Comparison of ENCODE assay signal across 2 cellular contexts in the genomic region with DNA sequence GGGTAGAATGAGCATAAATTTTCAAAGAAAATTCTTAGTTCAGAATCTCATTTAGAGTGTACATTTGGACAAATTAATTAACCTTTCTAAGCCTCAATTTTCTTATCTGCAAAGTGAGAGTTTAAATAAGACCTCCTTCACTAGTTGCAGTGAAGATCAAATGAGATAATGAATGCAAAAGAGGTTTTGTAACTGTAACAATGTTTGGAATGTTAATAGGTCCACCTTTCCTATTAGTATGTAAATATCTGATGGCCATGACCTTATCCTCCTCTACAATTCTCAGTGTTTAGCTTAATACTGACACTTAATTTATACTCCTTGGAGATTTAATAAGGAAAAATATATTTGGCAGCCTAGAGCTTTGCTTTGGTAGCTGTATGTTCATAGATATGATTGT.
TF ChIP-seq lines count a peak whose summit lies in the region.

No MANE protein-coding gene starts in this region.

TF ChIP-seq in GM23338, 12 proteins besides CTCF, POLR2A, EP300 and RAD21:
- TF ChIP-seq, protein P1, sequence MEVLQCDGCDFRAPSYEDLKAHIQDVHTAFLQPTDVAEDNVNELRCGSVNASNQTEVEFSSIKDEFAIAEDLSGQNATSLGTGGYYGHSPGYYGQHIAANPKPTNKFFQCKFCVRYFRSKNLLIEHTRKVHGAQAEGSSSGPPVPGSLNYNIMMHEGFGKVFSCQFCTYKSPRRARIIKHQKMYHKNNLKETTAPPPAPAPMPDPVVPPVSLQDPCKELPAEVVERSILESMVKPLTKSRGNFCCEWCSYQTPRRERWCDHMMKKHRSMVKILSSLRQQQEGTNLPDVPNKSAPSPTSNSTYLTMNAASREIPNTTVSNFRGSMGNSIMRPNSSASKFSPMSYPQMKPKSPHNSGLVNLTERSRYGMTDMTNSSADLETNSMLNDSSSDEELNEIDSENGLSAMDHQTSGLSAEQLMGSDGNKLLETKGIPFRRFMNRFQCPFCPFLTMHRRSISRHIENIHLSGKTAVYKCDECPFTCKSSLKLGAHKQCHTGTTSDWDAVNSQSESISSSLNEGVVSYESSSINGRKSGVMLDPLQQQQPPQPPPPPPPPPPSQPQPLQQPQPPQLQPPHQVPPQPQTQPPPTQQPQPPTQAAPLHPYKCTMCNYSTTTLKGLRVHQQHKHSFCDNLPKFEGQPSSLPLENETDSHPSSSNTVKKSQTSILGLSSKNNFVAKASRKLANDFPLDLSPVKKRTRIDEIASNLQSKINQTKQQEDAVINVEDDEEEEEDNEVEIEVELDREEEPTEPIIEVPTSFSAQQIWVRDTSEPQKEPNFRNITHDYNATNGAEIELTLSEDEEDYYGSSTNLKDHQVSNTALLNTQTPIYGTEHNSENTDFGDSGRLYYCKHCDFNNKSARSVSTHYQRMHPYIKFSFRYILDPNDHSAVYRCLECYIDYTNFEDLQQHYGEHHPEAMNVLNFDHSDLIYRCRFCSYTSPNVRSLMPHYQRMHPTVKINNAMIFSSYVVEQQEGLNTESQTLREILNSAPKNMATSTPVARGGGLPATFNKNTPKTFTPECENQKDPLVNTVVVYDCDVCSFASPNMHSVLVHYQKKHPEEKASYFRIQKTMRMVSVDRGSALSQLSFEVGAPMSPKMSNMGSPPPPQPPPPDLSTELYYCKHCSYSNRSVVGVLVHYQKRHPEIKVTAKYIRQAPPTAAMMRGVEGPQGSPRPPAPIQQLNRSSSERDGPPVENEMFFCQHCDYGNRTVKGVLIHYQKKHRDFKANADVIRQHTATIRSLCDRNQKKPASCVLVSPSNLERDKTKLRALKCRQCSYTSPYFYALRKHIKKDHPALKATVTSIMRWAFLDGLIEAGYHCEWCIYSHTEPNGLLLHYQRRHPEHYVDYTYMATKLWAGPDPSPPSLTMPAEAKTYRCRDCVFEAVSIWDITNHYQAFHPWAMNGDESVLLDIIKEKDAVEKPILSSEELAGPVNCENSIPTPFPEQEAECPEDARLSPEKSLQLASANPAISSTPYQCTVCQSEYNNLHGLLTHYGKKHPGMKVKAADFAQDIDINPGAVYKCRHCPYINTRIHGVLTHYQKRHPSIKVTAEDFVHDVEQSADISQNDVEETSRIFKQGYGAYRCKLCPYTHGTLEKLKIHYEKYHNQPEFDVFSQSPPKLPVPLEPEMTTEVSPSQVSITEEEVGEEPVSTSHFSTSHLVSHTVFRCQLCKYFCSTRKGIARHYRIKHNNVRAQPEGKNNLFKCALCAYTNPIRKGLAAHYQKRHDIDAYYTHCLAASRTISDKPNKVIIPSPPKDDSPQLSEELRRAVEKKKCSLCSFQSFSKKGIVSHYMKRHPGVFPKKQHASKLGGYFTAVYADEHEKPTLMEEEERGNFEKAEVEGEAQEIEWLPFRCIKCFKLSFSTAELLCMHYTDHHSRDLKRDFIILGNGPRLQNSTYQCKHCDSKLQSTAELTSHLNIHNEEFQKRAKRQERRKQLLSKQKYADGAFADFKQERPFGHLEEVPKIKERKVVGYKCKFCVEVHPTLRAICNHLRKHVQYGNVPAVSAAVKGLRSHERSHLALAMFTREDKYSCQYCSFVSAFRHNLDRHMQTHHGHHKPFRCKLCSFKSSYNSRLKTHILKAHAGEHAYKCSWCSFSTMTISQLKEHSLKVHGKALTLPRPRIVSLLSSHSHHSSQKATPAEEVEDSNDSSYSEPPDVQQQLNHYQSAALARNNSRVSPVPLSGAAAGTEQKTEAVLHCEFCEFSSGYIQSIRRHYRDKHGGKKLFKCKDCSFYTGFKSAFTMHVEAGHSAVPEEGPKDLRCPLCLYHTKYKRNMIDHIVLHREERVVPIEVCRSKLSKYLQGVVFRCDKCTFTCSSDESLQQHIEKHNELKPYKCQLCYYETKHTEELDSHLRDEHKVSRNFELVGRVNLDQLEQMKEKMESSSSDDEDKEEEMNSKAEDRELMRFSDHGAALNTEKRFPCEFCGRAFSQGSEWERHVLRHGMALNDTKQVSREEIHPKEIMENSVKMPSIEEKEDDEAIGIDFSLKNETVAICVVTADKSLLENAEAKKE (CRISPR knock-in tag; IDR thresholded peaks at IDR 0.05): no peak
- TF ChIP-seq NANOG (IDR thresholded peaks at IDR 0.05; ENCODE audit: borderline replicate concordance): peak; percentile 89

TF ChIP-seq in H1, 55 proteins besides CTCF, POLR2A, EP300 and RAD21:
- no peak for TF ChIP-seq CTBP2 (IDR thresholded peaks at IDR 0.05; ENCODE audit: borderline replicate concordance, insufficient read depth, insufficient read length, low read length)
- TF ChIP-seq CBX5 (IDR thresholded peaks at IDR 0.05; ENCODE audit: low read depth, low read length): no peak
- no peak for TF ChIP-seq BACH1 (IDR thresholded peaks at IDR 0.05; ENCODE audit: low read length)
- TF ChIP-seq GABPA (IDR thresholded peaks at IDR 0.05; ENCODE audit: borderline replicate concordance, insufficient read depth, low read length): no peak
- TF ChIP-seq JUND (IDR thresholded peaks at IDR 0.05; ENCODE audit: low read length): no peak
- TF ChIP-seq SRF (IDR thresholded peaks at IDR 0.05; ENCODE audit: low read depth, low read length): no peak
- TF ChIP-seq RXRA (IDR thresholded peaks at IDR 0.05; ENCODE audit: insufficient read depth, low read depth, low read length): no peak
- peak in 1 of 2 experiments; percentile 37 for TF ChIP-seq BCL11A (IDR thresholded peaks at IDR 0.05; ENCODE audit: low read depth in 2 of 2, low read length in 2 of 2)
- TF ChIP-seq, protein P2, sequence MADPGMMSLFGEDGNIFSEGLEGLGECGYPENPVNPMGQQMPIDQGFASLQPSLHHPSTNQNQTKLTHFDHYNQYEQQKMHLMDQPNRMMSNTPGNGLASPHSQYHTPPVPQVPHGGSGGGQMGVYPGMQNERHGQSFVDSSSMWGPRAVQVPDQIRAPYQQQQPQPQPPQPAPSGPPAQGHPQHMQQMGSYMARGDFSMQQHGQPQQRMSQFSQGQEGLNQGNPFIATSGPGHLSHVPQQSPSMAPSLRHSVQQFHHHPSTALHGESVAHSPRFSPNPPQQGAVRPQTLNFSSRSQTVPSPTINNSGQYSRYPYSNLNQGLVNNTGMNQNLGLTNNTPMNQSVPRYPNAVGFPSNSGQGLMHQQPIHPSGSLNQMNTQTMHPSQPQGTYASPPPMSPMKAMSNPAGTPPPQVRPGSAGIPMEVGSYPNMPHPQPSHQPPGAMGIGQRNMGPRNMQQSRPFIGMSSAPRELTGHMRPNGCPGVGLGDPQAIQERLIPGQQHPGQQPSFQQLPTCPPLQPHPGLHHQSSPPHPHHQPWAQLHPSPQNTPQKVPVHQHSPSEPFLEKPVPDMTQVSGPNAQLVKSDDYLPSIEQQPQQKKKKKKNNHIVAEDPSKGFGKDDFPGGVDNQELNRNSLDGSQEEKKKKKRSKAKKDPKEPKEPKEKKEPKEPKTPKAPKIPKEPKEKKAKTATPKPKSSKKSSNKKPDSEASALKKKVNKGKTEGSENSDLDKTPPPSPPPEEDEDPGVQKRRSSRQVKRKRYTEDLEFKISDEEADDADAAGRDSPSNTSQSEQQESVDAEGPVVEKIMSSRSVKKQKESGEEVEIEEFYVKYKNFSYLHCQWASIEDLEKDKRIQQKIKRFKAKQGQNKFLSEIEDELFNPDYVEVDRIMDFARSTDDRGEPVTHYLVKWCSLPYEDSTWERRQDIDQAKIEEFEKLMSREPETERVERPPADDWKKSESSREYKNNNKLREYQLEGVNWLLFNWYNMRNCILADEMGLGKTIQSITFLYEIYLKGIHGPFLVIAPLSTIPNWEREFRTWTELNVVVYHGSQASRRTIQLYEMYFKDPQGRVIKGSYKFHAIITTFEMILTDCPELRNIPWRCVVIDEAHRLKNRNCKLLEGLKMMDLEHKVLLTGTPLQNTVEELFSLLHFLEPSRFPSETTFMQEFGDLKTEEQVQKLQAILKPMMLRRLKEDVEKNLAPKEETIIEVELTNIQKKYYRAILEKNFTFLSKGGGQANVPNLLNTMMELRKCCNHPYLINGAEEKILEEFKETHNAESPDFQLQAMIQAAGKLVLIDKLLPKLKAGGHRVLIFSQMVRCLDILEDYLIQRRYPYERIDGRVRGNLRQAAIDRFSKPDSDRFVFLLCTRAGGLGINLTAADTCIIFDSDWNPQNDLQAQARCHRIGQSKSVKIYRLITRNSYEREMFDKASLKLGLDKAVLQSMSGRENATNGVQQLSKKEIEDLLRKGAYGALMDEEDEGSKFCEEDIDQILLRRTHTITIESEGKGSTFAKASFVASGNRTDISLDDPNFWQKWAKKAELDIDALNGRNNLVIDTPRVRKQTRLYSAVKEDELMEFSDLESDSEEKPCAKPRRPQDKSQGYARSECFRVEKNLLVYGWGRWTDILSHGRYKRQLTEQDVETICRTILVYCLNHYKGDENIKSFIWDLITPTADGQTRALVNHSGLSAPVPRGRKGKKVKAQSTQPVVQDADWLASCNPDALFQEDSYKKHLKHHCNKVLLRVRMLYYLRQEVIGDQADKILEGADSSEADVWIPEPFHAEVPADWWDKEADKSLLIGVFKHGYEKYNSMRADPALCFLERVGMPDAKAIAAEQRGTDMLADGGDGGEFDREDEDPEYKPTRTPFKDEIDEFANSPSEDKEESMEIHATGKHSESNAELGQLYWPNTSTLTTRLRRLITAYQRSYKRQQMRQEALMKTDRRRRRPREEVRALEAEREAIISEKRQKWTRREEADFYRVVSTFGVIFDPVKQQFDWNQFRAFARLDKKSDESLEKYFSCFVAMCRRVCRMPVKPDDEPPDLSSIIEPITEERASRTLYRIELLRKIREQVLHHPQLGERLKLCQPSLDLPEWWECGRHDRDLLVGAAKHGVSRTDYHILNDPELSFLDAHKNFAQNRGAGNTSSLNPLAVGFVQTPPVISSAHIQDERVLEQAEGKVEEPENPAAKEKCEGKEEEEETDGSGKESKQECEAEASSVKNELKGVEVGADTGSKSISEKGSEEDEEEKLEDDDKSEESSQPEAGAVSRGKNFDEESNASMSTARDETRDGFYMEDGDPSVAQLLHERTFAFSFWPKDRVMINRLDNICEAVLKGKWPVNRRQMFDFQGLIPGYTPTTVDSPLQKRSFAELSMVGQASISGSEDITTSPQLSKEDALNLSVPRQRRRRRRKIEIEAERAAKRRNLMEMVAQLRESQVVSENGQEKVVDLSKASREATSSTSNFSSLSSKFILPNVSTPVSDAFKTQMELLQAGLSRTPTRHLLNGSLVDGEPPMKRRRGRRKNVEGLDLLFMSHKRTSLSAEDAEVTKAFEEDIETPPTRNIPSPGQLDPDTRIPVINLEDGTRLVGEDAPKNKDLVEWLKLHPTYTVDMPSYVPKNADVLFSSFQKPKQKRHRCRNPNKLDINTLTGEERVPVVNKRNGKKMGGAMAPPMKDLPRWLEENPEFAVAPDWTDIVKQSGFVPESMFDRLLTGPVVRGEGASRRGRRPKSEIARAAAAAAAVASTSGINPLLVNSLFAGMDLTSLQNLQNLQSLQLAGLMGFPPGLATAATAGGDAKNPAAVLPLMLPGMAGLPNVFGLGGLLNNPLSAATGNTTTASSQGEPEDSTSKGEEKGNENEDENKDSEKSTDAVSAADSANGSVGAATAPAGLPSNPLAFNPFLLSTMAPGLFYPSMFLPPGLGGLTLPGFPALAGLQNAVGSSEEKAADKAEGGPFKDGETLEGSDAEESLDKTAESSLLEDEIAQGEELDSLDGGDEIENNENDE (IDR thresholded peaks at IDR 0.05; ENCODE audit: insufficient replicate concordance, low read length): peak; percentile 94
- no peak for TF ChIP-seq SIX5 (IDR thresholded peaks at IDR 0.05; ENCODE audit: low read depth, low read length)
- TF ChIP-seq HDAC2 (IDR thresholded peaks at IDR 0.05; ENCODE audit: borderline replicate concordance in 1 of 2, low read depth in 2 of 2, low read length in 2 of 2): no peak
- no peak for TF ChIP-seq ASH2L (IDR thresholded peaks at IDR 0.05; ENCODE audit: low read length)
- no peak for TF ChIP-seq POU5F1 (IDR thresholded peaks at IDR 0.05; ENCODE audit: low read depth, low read length)
- no peak for TF ChIP-seq RFX5 (IDR thresholded peaks at IDR 0.05; ENCODE audit: borderline replicate concordance, low read depth, low read length)
- TF ChIP-seq ZNF274 (IDR thresholded peaks at IDR 0.05; ENCODE audit: borderline replicate concordance, extremely low read depth, low read length): no peak
- peak; percentile 75 for TF ChIP-seq NANOG (IDR thresholded peaks at IDR 0.05; ENCODE audit: insufficient read depth, low read depth, low read length, poor library complexity, severe bottlenecking)
- peak; percentile 88 for TF ChIP-seq TEAD4 (IDR thresholded peaks at IDR 0.05; ENCODE audit: low read depth, low read length)
- no peak for TF ChIP-seq BRCA1 (IDR thresholded peaks at IDR 0.05; ENCODE audit: low read depth, low read length)
- TF ChIP-seq TAF1 (IDR thresholded peaks at IDR 0.05; ENCODE audit: low read depth, low read length): no peak
- TF ChIP-seq CEBPB (IDR thresholded peaks at IDR 0.05; ENCODE audit: low read depth, low read length): 0 out of 2 replicates have a peak, but pooled peaks have one; percentile 8
- no peak for TF ChIP-seq TBP (IDR thresholded peaks at IDR 0.05; ENCODE audit: low read depth, low read length)
- TF ChIP-seq RBBP5 (IDR thresholded peaks at IDR 0.05; ENCODE audit: borderline replicate concordance, low read depth, low read length): no peak
- TF ChIP-seq KDM1A (IDR thresholded peaks at IDR 0.05; ENCODE audit: borderline replicate concordance, low read length): no peak
- TF ChIP-seq PHF8 (conservative IDR thresholded peaks at IDR 0.05; ENCODE audit: low read depth, low read length): no peak
- TF ChIP-seq, protein P3, sequence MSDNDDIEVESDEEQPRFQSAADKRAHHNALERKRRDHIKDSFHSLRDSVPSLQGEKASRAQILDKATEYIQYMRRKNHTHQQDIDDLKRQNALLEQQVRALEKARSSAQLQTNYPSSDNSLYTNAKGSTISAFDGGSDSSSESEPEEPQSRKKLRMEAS (IDR thresholded peaks at IDR 0.05): no peak
- TF ChIP-seq FOSL1 (IDR thresholded peaks at IDR 0.05; ENCODE audit: insufficient read depth, low read depth, low read length): no peak
- peak; percentile 72 for TF ChIP-seq SP1 (IDR thresholded peaks at IDR 0.05; ENCODE audit: low read depth, low read length)
- TF ChIP-seq CBX8 (IDR thresholded peaks at IDR 0.05; ENCODE audit: borderline replicate concordance, low read depth, low read length): no peak
TF ChIP-seq in H1: peak in this region for 6.
